19 cellular contexts compared by ENCODE assay signal in the genomic region with DNA sequence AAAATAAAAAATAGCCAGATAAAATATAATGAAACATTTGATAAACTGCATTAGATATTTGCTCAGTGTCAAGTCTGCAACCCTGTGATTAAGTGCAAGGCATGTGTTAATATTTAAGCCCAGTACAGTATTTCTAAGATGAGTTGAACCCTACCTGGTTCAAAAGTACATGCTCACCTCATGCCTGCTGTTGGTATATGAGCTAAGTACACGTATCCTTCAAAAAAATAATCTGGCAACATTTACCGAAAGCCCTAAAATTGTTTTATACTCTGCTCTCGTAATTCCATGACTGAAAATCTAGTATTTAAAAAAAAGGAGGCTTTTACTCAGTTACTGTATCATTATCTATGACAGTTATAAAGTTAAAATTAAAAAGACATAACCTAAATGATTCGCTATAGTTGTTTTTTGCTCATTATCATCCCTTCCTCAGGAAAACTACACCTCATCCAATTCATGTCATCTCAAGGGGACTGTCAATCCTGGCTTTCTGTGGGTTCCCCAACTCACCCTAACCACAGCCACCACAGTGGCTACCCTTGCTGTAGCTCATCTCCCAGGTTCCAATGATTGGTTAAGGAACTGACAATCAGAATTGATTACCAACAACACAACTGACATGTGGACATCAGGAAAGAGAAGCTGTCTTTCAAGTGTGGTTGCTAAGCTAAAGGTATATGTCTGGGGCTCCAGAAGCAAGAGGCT. TPM values are rescaled to one million over a fixed set of nuclear protein-coding genes. Genes with fewer than 3 reads are reported as not detected.
DNase-seq lines count a peak whose midpoint lies in the region; ATAC-seq, FAIRE-seq and TF ChIP-seq lines count a peak whose summit lies in the region.
"Had no signal": no experiment of that assay in that cellular context is flagged by ENCODE, and none has a peak within 500 bp of the region (broad histone marks: within the 10 kb centered on the region; RNA-seq: fewer than 3 reads in every experiment).

No MANE protein-coding gene starts in this region.

- H3K9me3 Mint-ChIP-seq in CD8-positive, alpha-beta T cell: no peaks in the 10 kb centered on the region
- no peaks in the 10 kb centered on the region for H3K9me3 Mint-ChIP-seq in nephron progenitor cell
- H3K9me3 Mint-ChIP-seq: activated naive CD4-positive, alpha-beta T cell treated with anti-CD3 and anti-CD28 coated beads for 36 hours; mesothelial cell of epicardium had no signal

- RAD21 ChIA-PET in GM12878 (lab: Charles Lee; ENCODE audit: unreplicated experiment): interaction anchor here (0.6 to 2.1 kb wide), 3 partner anchors 8 to 15 kb away, joined by 3 to 7 read pairs (median 6); no protein-coding TSS in a partner anchor

- peaks cover 7% of the 10 kb centered on the region for H4K20me1 ChIP-seq in GM12878 (ENCODE audit: control insufficient read depth, insufficient read depth)

- no peaks in the 10 kb centered on the region for H3K36me3 ChIP-seq in CD8-positive, alpha-beta T cell (ENCODE audit: insufficient read depth, low read length)
- peaks cover 0 to 2% of the 10 kb centered on the region in 2 experiments; a peak in 2 of 4 replicates for H3K36me3 ChIP-seq in GM12878 (ENCODE audit: control insufficient read depth in 2 of 2, insufficient read depth in 2 of 2, low read length in 1 of 2)
- no peaks in the 10 kb centered on the region for H3K36me3 ChIP-seq in right atrium auricular region

- H2AFZ ChIP-seq in GM12878 (ENCODE audit: control insufficient read depth, low read depth, low read length): no peak overlapping the region

- TF ChIP-seq EP300 in GM12878 (IDR thresholded peaks at IDR 0.05; ENCODE audit: borderline replicate concordance in 1 of 2, control insufficient read depth in 1 of 2, low read depth in 2 of 2, low read length in 2 of 2): no peak

- intact Hi-C loops in CD8-positive, alpha-beta T cell (cut with DNase I, micrococcal nuclease): loop anchor here (5.0 to 10.0 kb wide), 2 partner anchors 43 to 1405 kb away; partner anchors contain the start of gene PDK1 (in 1 of the 2)
- intact Hi-C loops in GM12878 (cut with micrococcal nuclease; ENCODE audit: unreplicated experiment): loop anchor here (10.0 kb wide), 1 partner anchor 375 kb away; the partner anchor contains the start of gene CYBRD1
- intact Hi-C loops in sciatic nerve (cut with DNase I): no loop called here

- 94% methylated on average over 4 of the region's 4 CpGs for WGBS in GM12878 (ENCODE audit: insufficient coverage, insufficient replicate concordance, low lambda C conversion rate, missing lambda C conversion rate)

- H3K4me3 ChIP-seq in CD8-positive, alpha-beta T cell (ENCODE audit: low read depth, low read length): no peak overlapping the region
- H3K4me3 ChIP-seq in GM12878 (no peak overlapping the region), right atrium auricular region (no peak overlapping the region)
- H3K4me3 ChIP-seq: BLaER1 had no signal

- no peaks in the 10 kb centered on the region for H3K9me3 ChIP-seq in CD8-positive, alpha-beta T cell (ENCODE audit: low read length)
- no peaks in the 10 kb centered on the region; the same call in 2 of the 3 replicates for H3K9me3 ChIP-seq in GM12878 (replicated peaks; ENCODE audit: control insufficient read depth, insufficient read depth, low read length)
- H3K9me3 ChIP-seq in right atrium auricular region: no peaks in the 10 kb centered on the region

- CTCF ChIA-PET in CD8-positive, alpha-beta T cell (lab: Charles Lee): interaction anchor here (0.9 to 1.0 kb wide), 2 partner anchors 9 to 63 kb away, joined by 4 read pairs; no protein-coding TSS in a partner anchor
- CTCF ChIA-PET in GM12878 (lab: Yijun Ruan, JAX): interaction anchor here (0.6 to 1.1 kb wide), 4 partner anchors 63 to 266 kb away, joined by 3 to 4 read pairs (median 3); no protein-coding TSS in a partner anchor

- in situ Hi-C loops in GM12878 (cut with MboI): no loop called here

- peaks cover 84% of the 10 kb centered on the region for H3K4me1 Mint-ChIP-seq in CD8-positive, alpha-beta T cell (ENCODE audit: low read depth)
- peaks cover 11% of the 10 kb centered on the region for H3K4me1 Mint-ChIP-seq in nephron progenitor cell

- no peaks in the 10 kb centered on the region for H3K36me3 Mint-ChIP-seq in CD8-positive, alpha-beta T cell
- H3K36me3 Mint-ChIP-seq in nephron progenitor cell (ENCODE audit: low read depth): peaks cover 46% of the 10 kb centered on the region
- H3K36me3 Mint-ChIP-seq: mesothelial cell of epicardium had no signal

- POLR2A ChIA-PET in CD8-positive, alpha-beta T cell (lab: Charles Lee): interaction anchor here (1.0 kb wide), 1 partner anchor 8 kb away, joined by 3 read pairs; no protein-coding TSS in a partner anchor
- POLR2A ChIA-PET in GM12878 (lab: Charles Lee): interaction anchor here (1.1 to 1.4 kb wide), 3 partner anchors 8 to 13 kb away, joined by 3 to 6 read pairs (median 4); partner anchors contain the start of gene TLK1

- no peak overlapping the region for H3K27ac ChIP-seq in CD8-positive, alpha-beta T cell (ENCODE audit: low read depth, low read length)
- no peak overlapping the region for H3K27ac ChIP-seq in GM12878 (ENCODE audit: control insufficient read depth, insufficient read depth)
- no peak overlapping the region for H3K27ac ChIP-seq in right atrium auricular region
- H3K27ac ChIP-seq: BLaER1 had no signal

- no peaks in the 10 kb centered on the region for H3K27me3 Mint-ChIP-seq in CD8-positive, alpha-beta T cell (ENCODE audit: low read depth)
- H3K27me3 Mint-ChIP-seq in nephron progenitor cell (ENCODE audit: low read depth, poor library complexity): peaks cover 3% of the 10 kb centered on the region
- H3K27me3 Mint-ChIP-seq: progenitor cell of endocrine pancreas had no signal

- DNase-seq in activated CD4-positive, alpha-beta T cell treated with anti-CD3 and anti-CD28 coated beads for 48 hours: peak; percentile 21
- DNase-seq in activated CD4-positive, alpha-beta T cell treated with anti-CD3 and anti-CD28 coated beads for 4 hours: no peak
- DNase-seq in CD8-positive, alpha-beta T cell: no peak
- DNase-seq in GM12878 (ENCODE audit: low read depth, low spot score): no peak
- no peak for DNase-seq in nephron progenitor cell
- no peak for DNase-seq in right atrium auricular region (ENCODE audit: low spot score)
- no peak for DNase-seq in sciatic nerve (ENCODE audit: low spot score)
- no peak for DNase-seq in DMS53 treated with DMSO at 0.1 percent for 48 hours (lab: John Stamatoyannopoulos, UW; ENCODE audit: unreplicated experiment)
- DNase-seq: activated naive CD4-positive, alpha-beta T cell treated with anti-CD3 and anti-CD28 coated beads for 36 hours; glutamatergic neuron; NCI-H146; NCI-H2171 treated with DMSO at 0.1 percent for 48 hours; NCI-H69; stimulated activated CD4-positive, alpha-beta T cell treated with anti-CD3 and anti-CD28 coated beads, Interleukin-4, amount 100 ng/mL, for 1 hour had no signal

- H3K79me2 ChIP-seq in GM12878 (ENCODE audit: control insufficient read depth, insufficient read depth, low read length): peaks cover 96% of the 10 kb centered on the region

- no peak for ATAC-seq in CD8-positive, alpha-beta T cell
- 0 out of 3 replicates have a peak, but pooled peaks have one; percentile 1 for ATAC-seq in GM12878
- ATAC-seq in sciatic nerve: no peak

- H3K4me1 ChIP-seq in CD8-positive, alpha-beta T cell (ENCODE audit: insufficient read depth, low read length): peaks cover 28% of the 10 kb centered on the region
- peaks cover 13% of the 10 kb centered on the region for H3K4me1 ChIP-seq in GM12878 (ENCODE audit: control insufficient read depth, insufficient read depth, low read length)
- H3K4me1 ChIP-seq in right atrium auricular region: peaks cover 0 to 23% of the 10 kb centered on the region in 2 donors

- BruUV-seq in GM12878 (replicated peaks; lab: Mats Ljungman, UMichigan): TSS peak; percentile 1

- no peak for TF ChIP-seq CTCF in CD8-positive, alpha-beta T cell (IDR thresholded peaks at IDR 0.05)
- TF ChIP-seq CTCF in GM12878 (IDR thresholded peaks at IDR 0.05 in 2 of 3, conservative IDR thresholded peaks at IDR 0.05 in 1 of 3; ENCODE audit: control insufficient read depth in 2 of 3, extremely low read depth in 1 of 3, insufficient read depth in 1 of 3, low read depth in 3 of 3, low read length in 3 of 3) (no peak), nephron progenitor cell (IDR thresholded peaks at IDR 0.05) (no peak), right atrium auricular region (IDR thresholded peaks at IDR 0.05) (no peak)

- no peak overlapping the region for H3K4me2 ChIP-seq in GM12878 (ENCODE audit: control insufficient read depth, insufficient read depth)
- H3K4me2 ChIP-seq: BLaER1 had no signal

- H3K27me3 ChIP-seq in CD8-positive, alpha-beta T cell (ENCODE audit: insufficient read depth, low read length): no peaks in the 10 kb centered on the region
- H3K27me3 ChIP-seq in GM12878 (replicated peaks in 1 of 2; ENCODE audit: control insufficient read depth in 2 of 2, insufficient read depth in 2 of 2, low read length in 1 of 2): no peaks in the 10 kb centered on the region
- H3K27me3 ChIP-seq in right atrium auricular region: no peaks in the 10 kb centered on the region
- H3K27me3 ChIP-seq: BLaER1 had no signal

- no peak for TF ChIP-seq POLR2A in GM12878 (IDR thresholded peaks at IDR 0.05; ENCODE audit: low read depth, low read length)

- H3K9ac ChIP-seq in GM12878 (ENCODE audit: control insufficient read depth, insufficient read depth, low read length): no peak overlapping the region
- H3K9ac ChIP-seq: BLaER1 had no signal

- no peak for TF ChIP-seq RAD21 in GM12878 (IDR thresholded peaks at IDR 0.05; ENCODE audit: insufficient read depth, low read depth, low read length)

- no peak overlapping the region for H3K4me3 Mint-ChIP-seq in CD8-positive, alpha-beta T cell
- no peak overlapping the region for H3K4me3 Mint-ChIP-seq in nephron progenitor cell
- H3K4me3 Mint-ChIP-seq: activated naive CD4-positive, alpha-beta T cell treated with anti-CD3 and anti-CD28 coated beads for 36 hours; mesothelial cell of epicardium had no signal

- SMC1A ChIA-PET in GM12878 (lab: Charles Lee; ENCODE audit: uncharacterized antibody, unreplicated experiment): interaction anchor here (0.7 to 1.9 kb wide), 10 partner anchors 8 to 266 kb away, joined by 3 to 7 read pairs (median 4); no protein-coding TSS in a partner anchor

- peak overlapping the region; percentile 5 for H3K27ac Mint-ChIP-seq in CD8-positive, alpha-beta T cell
- H3K27ac Mint-ChIP-seq in nephron progenitor cell: peak overlapping the region; percentile 26
- H3K27ac Mint-ChIP-seq: activated naive CD4-positive, alpha-beta T cell treated with anti-CD3 and anti-CD28 coated beads for 36 hours; mesothelial cell of epicardium had no signal

- FAIRE-seq in GM12878 (lab: Jason Lieb, UNC): no peak
- FAIRE-seq: colon, G401.6 had no signal

RNA-seq across cellular contexts. Expression of gene TLK1, which starts 10.6 kb away (rescaled TPM):
- total RNA-seq in CD8-positive, alpha-beta T cell: 100 to 1,000 TPM in 1 of 2 experiments, 10 to 100 TPM in 1; 95.7 to 107 TPM
- 122 and 146 TPM in 2 replicates for total RNA-seq in GM12878 (2013; cell fraction: nucleolus; rRNA removed)
- total RNA-seq in GM12878 (2014; rRNA removed): 25.1 and 29.0 TPM in 2 replicates
- 48.4 and 51.6 TPM in 2 replicates for total RNA-seq in GM12878 (2014; rRNA removed; fragmentation: Illumina TruSeq; extraction: Trizol)
- 122 TPM in 2 replicates for total RNA-seq in GM12878 (2021)
- 21.4 TPM for polyA plus RNA-seq in GM12878 (2011; ENCODE audit: low read depth)
- 50.2 and 77.0 TPM in 2 replicates for polyA plus RNA-seq in GM12878 (2011; rRNA removed)
- 13.1 and 18.1 TPM in 2 replicates for polyA plus RNA-seq in GM12878 (2011; cell fraction: cytosol; rRNA removed)
- 21.7 and 25.4 TPM in 2 replicates for polyA plus RNA-seq in GM12878 (2011; cell fraction: nucleus; rRNA removed)
- 43.7 and 60.4 TPM in 2 replicates for polyA plus RNA-seq in GM12878 (2012)
- 79.9 and 99.5 TPM in 2 replicates for polyA plus RNA-seq in GM12878 (2014; fragmentation: Illumina TruSeq; extraction: Trizol)
- polyA plus RNA-seq in GM12878 (2014; fragmentation: Nextera tagmentation; extraction: Ambion mirVana): 100 to 1,000 TPM in 1 of 2 experiments, 10 to 100 TPM in 1; 42.5 to 126 TPM
- polyA plus RNA-seq in GM12878 (2014; rRNA removed): 26.3 and 28.4 TPM in 2 replicates
- 10 to 100 TPM; 64.4 to 71.3 TPM for polyA plus RNA-seq in GM12878 (2016; fragmentation: Nextera tagmentation; extraction: Ambion mirVana)
- polyA minus RNA-seq in GM12878 (2011; rRNA and poly(A)+ RNA removed): 39.4 and 60.5 TPM in 2 replicates
- polyA minus RNA-seq in GM12878 (2011; cell fraction: cytosol; rRNA and poly(A)+ RNA removed): 31.0 and 41.9 TPM in 2 replicates
- 38.4 and 75.1 TPM in 2 replicates for polyA minus RNA-seq in GM12878 (2011; cell fraction: nucleus; rRNA and poly(A)+ RNA removed)
- total RNA-seq in right atrium auricular region: 10 to 100 TPM; 21.0 to 21.7 TPM
- total RNA-seq in sciatic nerve: 56.8 TPM
